In genomic region chr15:75647370-75648155, GRCh38 we compare ENCODE assay signal across 8 cellular contexts. TPM values are rescaled to one million over a fixed set of nuclear protein-coding genes. Genes with fewer than 3 reads are reported as not detected.
DNase-seq lines count a peak whose midpoint lies in the region; ATAC-seq and TF ChIP-seq lines count a peak whose summit lies in the region.

Gene SNX33, plus strand, starts transcription at chr15:75647912. Its CDS starts 1,191 bp downstream, at chr15:75649103.

- peak within 1 kb of the TSS; percentile 22 for H4K91ac ChIP-seq in neuronal stem cell (ENCODE audit: low read depth, low read length, poor library complexity)

- peak within 1 kb of the TSS; percentile 93 for H3K27ac ChIP-seq in neuronal stem cell (replicated peaks; ENCODE audit: low read length)
- H3K27ac ChIP-seq in testis: peak within 1 kb of the TSS; percentile 71 to 93

- H2BK15ac ChIP-seq in neuronal stem cell (ENCODE audit: low read length): peak within 1 kb of the TSS; percentile 60

- no peak within 1 kb of the TSS for H4K8ac ChIP-seq in neuronal stem cell (ENCODE audit: low read depth, low read length)

- TF ChIP-seq CTCF in testis (IDR thresholded peaks at IDR 0.05): peak; percentile 9 to 44 (median 28)

- H3K4me1 ChIP-seq in neuronal stem cell (ENCODE audit: control insufficient read depth in 2 of 2, insufficient read depth in 1 of 2, low read depth in 1 of 2, low read length in 2 of 2): peaks cover 38% of the 10 kb centered on the region in 2 donors
- H3K4me1 ChIP-seq in testis: peaks cover 26% of the 10 kb centered on the region

- H2AFZ ChIP-seq in neuronal stem cell (ENCODE audit: low read length): peak within 1 kb of the TSS; percentile 99

- H3K79me1 ChIP-seq in neuronal stem cell (ENCODE audit: low read depth, low read length): peaks cover 12% of the 10 kb centered on the region

- H3K36me3 ChIP-seq in neuronal stem cell (replicated peaks in 1 of 2; ENCODE audit: control insufficient read depth in 2 of 2, insufficient read depth in 2 of 2, low read length in 2 of 2): peaks cover 13 to 31% of the 10 kb centered on the region in 2 donors
- H3K36me3 ChIP-seq in testis (ENCODE audit: low read depth, missing control alignments): no peaks in the 10 kb centered on the region

- peaks cover 28% of the 10 kb centered on the region for H3K4me1 Mint-ChIP-seq in activated naive CD8-positive, alpha-beta T cell (ENCODE audit: low read depth)

- H3K4me3 ChIP-seq in neuronal stem cell (ENCODE audit: low read length in 2 of 2) (peak within 1 kb of the TSS; percentile 96 to 98), testis (peak within 1 kb of the TSS; percentile 74 to 82)

- H3K4me3 Mint-ChIP-seq in activated naive CD8-positive, alpha-beta T cell: peak within 1 kb of the TSS; percentile 91

- no peaks in the 10 kb centered on the region for H3K9me3 ChIP-seq in neuronal stem cell (replicated peaks in 1 of 2; ENCODE audit: control insufficient read depth in 2 of 2, insufficient read depth in 1 of 2, low read depth in 1 of 2, low read length in 2 of 2)
- no peaks in the 10 kb centered on the region for H3K9me3 ChIP-seq in testis

- no peak within 1 kb of the TSS for H3K4ac ChIP-seq in neuronal stem cell (ENCODE audit: low read length)

- peak within 1 kb of the TSS; percentile 93 for H3K9ac ChIP-seq in neuronal stem cell (ENCODE audit: low read depth, low read length, poor library complexity)

- H2AK5ac ChIP-seq in neuronal stem cell (ENCODE audit: low read depth, low read length): peak within 1 kb of the TSS; percentile 79

- DNase-seq in COR-L47 (lab: John Stamatoyannopoulos, UW) (peak; percentile 36), SK-MEL-5 (ENCODE audit: low read depth, low spot score) (peak; percentile 80), glomerular endothelial cell (ENCODE audit: extremely low read depth, low read depth, low spot score) (no peak), neuronal stem cell (ENCODE audit: low spot score) (peak; percentile 90), testis (peak; percentile 66), GM19240 (ENCODE audit: insufficient read length, low spot score) (no peak)

- no peak within 1 kb of the TSS for H2BK12ac ChIP-seq in neuronal stem cell (ENCODE audit: low read length)

- H3K14ac ChIP-seq in neuronal stem cell (ENCODE audit: low read length): peak within 1 kb of the TSS; percentile 83

- H3K23ac ChIP-seq in neuronal stem cell (ENCODE audit: low read depth, low read length, poor library complexity): peak within 1 kb of the TSS; percentile 62

- ATAC-seq in HG03095 (IDR thresholded peaks at IDR 0.05; ENCODE audit: unreplicated experiment): peak; percentile 46

- H3K18ac ChIP-seq in neuronal stem cell (ENCODE audit: low read length): peak within 1 kb of the TSS; percentile 93

- H3K27me3 ChIP-seq in neuronal stem cell (ENCODE audit: control insufficient read depth in 3 of 3, insufficient read depth in 3 of 3, low read depth in 1 of 3, low read length in 3 of 3) (peaks cover 0 to 9% (median 0%) of the 10 kb centered on the region in 3 experiments), testis (no peaks in the 10 kb centered on the region)

- no peaks in the 10 kb centered on the region for H3K9me3 Mint-ChIP-seq in activated naive CD8-positive, alpha-beta T cell (ENCODE audit: low read depth)

- peak within 1 kb of the TSS; percentile 93 for H2BK120ac ChIP-seq in neuronal stem cell (ENCODE audit: low read depth, low read length)

- H3K36me3 Mint-ChIP-seq in activated naive CD8-positive, alpha-beta T cell: no peaks in the 10 kb centered on the region

- TF ChIP-seq POLR2A in testis (IDR thresholded peaks at IDR 0.05): peak; percentile 8

- peak within 1 kb of the TSS; percentile 97 for H2BK5ac ChIP-seq in neuronal stem cell (ENCODE audit: low read length)

- in situ Hi-C loops in SK-MEL-5 (cut with HindIII; ENCODE audit: low pct_unique_long_range_greater_than_20kb, low sequenced_read_pairs): no loop called here

- intact Hi-C loops in testis (cut with DNase I; ENCODE audit: low total_unique reads): loop anchor here (10.0 kb wide), 1 partner anchor 193 kb away; the partner anchor contains the start of gene SIN3A

- H3K4me2 ChIP-seq in neuronal stem cell (ENCODE audit: insufficient read depth, low read length, poor library complexity, severe bottlenecking): peak within 1 kb of the TSS; percentile 99

- H3K27ac Mint-ChIP-seq in activated naive CD8-positive, alpha-beta T cell: peak within 1 kb of the TSS; percentile 76

- WGBS in neuronal stem cell (ENCODE audit: extremely low coverage in 2 of 2, insufficient read length in 2 of 2, insufficient replicate concordance in 1 of 2), 2 donors: no CpG with 5 or more reads among the region's 76 CpGs
- WGBS in testis, 2 donors: 0% methylated on average over 45 to 72 of the region's 76 CpGs

- H3K27me3 Mint-ChIP-seq in activated naive CD8-positive, alpha-beta T cell: no peaks in the 10 kb centered on the region

RNA-seq across cellular contexts. Expression of gene SNX33, which starts in this region (rescaled TPM):
- total RNA-seq in SK-MEL-5 (2014; rRNA removed; shearing (Covaris generic)): 10.5 TPM in 2 replicates
- polyA plus RNA-seq in SK-MEL-5 (2015; cell fraction: cytosol; rRNA removed): 7.6 and 13.8 TPM in 2 replicates
- 13.8 and 14.0 TPM in 2 replicates for polyA plus RNA-seq in SK-MEL-5 (2015; cell fraction: nucleus; rRNA removed)
- total RNA-seq in glomerular endothelial cell (14.0 and 16.9 TPM in 2 replicates), testis (10 to 100 TPM in 1 of 2 donors, 1 to 10 TPM in 1; 8.3 to 11.5 TPM)
- polyA plus RNA-seq in neuronal stem cell (2013, experiment 1 of 2): 9.8 TPM
- 10.7 TPM for polyA plus RNA-seq in neuronal stem cell (2013, experiment 2 of 2)
- 10.5 TPM for polyA plus RNA-seq in testis (ENCODE audit: insufficient read depth, low read depth, low replicate concordance)

Comparison
In these comparisons a context has a peak if more than half of its experiments do, and no peak if none do; other contexts are left out.
1. DNase-seq: peak in COR-L47 (single experiment), SK-MEL-5 (single experiment), neuronal stem cell (single experiment) and testis (single experiment); none in glomerular endothelial cell (single experiment) and GM19240 (single experiment).